ENCODE assay signal across 28 cellular contexts in genomic region chr4:8508731-8509130, GRCh38.
"Had no signal": no experiment of that assay in that cellular context is flagged by ENCODE, and none has a peak within 500 bp of the region (broad histone marks: within the 10 kb centered on the region; RNA-seq: fewer than 3 reads in every experiment).

No MANE protein-coding gene starts in this region.

- ATAC-seq: activated T-cell treated with anti-CD3 and anti-CD28 coated beads, Interleukin-2, amount 50 U/mL, for 72 hours; K562; SK-N-SH treated with all-trans-retinoic acid at 6 μM for 48 hours had no signal

- H3K36me3 ChIP-seq: brain microvascular endothelial cell, cardiac muscle cell, Peyer's patch, SJSA1 had no signal

- H3K36me3 Mint-ChIP-seq: activated naive CD4-positive, alpha-beta T cell treated with anti-CD3 and anti-CD28 coated beads, Interleukin-2, amount 10 ng/mL, durations not matched to agents 7 days and 5 days had no signal

- H3K9me3 ChIP-seq: Peyer's patch, SJSA1 had no signal

- H3K9me3 Mint-ChIP-seq: activated T-helper 2 cell treated with anti-CD3 and anti-CD28 coated beads, Interferon-gamma antibody, Interleukin-2, Interleukin-4, amounts not matched to agents 10 μg/mL and 5 μg/mL and 100 μg/mL, durations not matched to agents 14 hours and 24 hours and 36 hours had no signal

- H3K27ac Mint-ChIP-seq: activated naive CD4-positive, alpha-beta T cell treated with anti-CD3 and anti-CD28 coated beads, Interleukin-2, amount 10 ng/mL, durations not matched to agents 7 days and 5 days; activated naive CD8-positive, alpha-beta T cell treated with anti-CD3 and anti-CD28 coated beads for 36 hours; activated T-cell treated with anti-CD3 and anti-CD28 coated beads, Interleukin-2, amount 50 U/mL, for 72 hours; activated T-helper 2 cell treated with anti-CD3 and anti-CD28 coated beads, Interferon-gamma antibody, Interleukin-2, Interleukin-4, amounts not matched to agents 10 μg/mL and 5 μg/mL and 100 μg/mL, durations not matched to agents 14 hours and 24 hours and 36 hours; T-helper 2 cell treated with Interferon-gamma antibody and Interleukin-4, amounts not matched to agents 5 μg/mL and 100 μg/mL, for 36 hours had no signal

- H3K4me1 Mint-ChIP-seq: activated naive CD4-positive, alpha-beta T cell treated with anti-CD3 and anti-CD28 coated beads, Interleukin-2, amount 10 ng/mL, durations not matched to agents 7 days and 5 days; activated naive CD8-positive, alpha-beta T cell treated with anti-CD3 and anti-CD28 coated beads for 36 hours had no signal

- H3K27me3 Mint-ChIP-seq: activated naive CD8-positive, alpha-beta T cell treated with anti-CD3 and anti-CD28 coated beads for 36 hours had no signal

- DNase-seq: activated CD4-positive, alpha-beta T cell treated with anti-CD3 and anti-CD28 coated beads for 48 hours; activated CD4-positive, alpha-beta T cell treated with anti-CD3 and anti-CD28 coated beads, Interleukin-2, amount 50 U/mL, for 4 hours; activated CD4-positive, CD25-positive, alpha-beta regulatory T cell treated with anti-CD3 and anti-CD28 coated beads, Interleukin-2, amount 50 U/mL, for 72 hours; activated CD8-positive, alpha-beta memory T cell treated with anti-CD3 and anti-CD28 coated beads for 24 hours; activated gamma-delta T cell treated with Interleukin-2 at 50 U/mL for 16 hours; activated naive CD4-positive, alpha-beta T cell treated with anti-CD3 and anti-CD28 coated beads, Interleukin-2, amount 10 ng/mL, durations not matched to agents 7 days and 5 days; activated naive CD8-positive, alpha-beta T cell treated with anti-CD3 and anti-CD28 coated beads for 36 hours; activated T-cell treated with anti-CD3 and anti-CD28 coated beads for 4 hours; activated T-cell treated with anti-CD3 and anti-CD28 coated beads, Interleukin-2, amount 50 U/mL, for 72 hours; brain microvascular endothelial cell; Karpas-422; NCI-H1105 treated with DMSO at 0.1 percent for 48 hours; NCI-H1436 treated with DMSO at 0.1 percent for 48 hours; NCI-H187; NCI-H2081; NCI-H510A treated with DMSO at 0.1 percent for 48 hours; NCI-H69; NK-92 treated with Interleukin-12 subunit alpha and Interleukin-12 subunit beta, amount 100 ng/mL, for 24 hours; Peyer's patch; SHP77; SW 1271 had no signal

- H3K4me3 ChIP-seq: cardiac muscle cell, K562, Peyer's patch, SJSA1 had no signal

- H3K4me3 Mint-ChIP-seq: activated naive CD4-positive, alpha-beta T cell treated with anti-CD3 and anti-CD28 coated beads, Interleukin-2, amount 10 ng/mL, durations not matched to agents 7 days and 5 days; activated naive CD8-positive, alpha-beta T cell treated with anti-CD3 and anti-CD28 coated beads for 36 hours; activated T-cell treated with anti-CD3 and anti-CD28 coated beads, Interleukin-2, amount 50 U/mL, for 72 hours; T-helper 2 cell treated with Interferon-gamma antibody and Interleukin-4, amounts not matched to agents 5 μg/mL and 100 μg/mL, for 36 hours had no signal

- H3K27me3 ChIP-seq: cardiac muscle cell, Peyer's patch, SJSA1 had no signal

- H3K27ac ChIP-seq: brain microvascular endothelial cell, cardiac muscle cell, Peyer's patch, RWPE1, SJSA1 had no signal
